In genomic region chr5:79934681-79935080, GRCh38 we compare ENCODE assay signal across 4 cellular contexts.
"Had no signal": no experiment of that assay in that cellular context is flagged by ENCODE, and none has a peak within 500 bp of the region (broad histone marks: within the 10 kb centered on the region; RNA-seq: fewer than 3 reads in every experiment).

No MANE protein-coding gene starts in this region.

- H2AFZ ChIP-seq: GM23338 had no signal

- H3K27ac Mint-ChIP-seq: GM23338, H9, IgD-negative memory B cell had no signal

- H3K36me3 Mint-ChIP-seq: IgD-negative memory B cell had no signal

- ATAC-seq: GM23338 had no signal

- H3K4me3 ChIP-seq: GM23338 had no signal

- H3K4me2 ChIP-seq: GM23338 had no signal

- H3K4me1 Mint-ChIP-seq: IgD-negative memory B cell had no signal

- H3K4me3 Mint-ChIP-seq: GM23338, H9, IgD-negative memory B cell had no signal

- H3K9me3 Mint-ChIP-seq: GM23338, H9, IgD-negative memory B cell had no signal

- DNase-seq: H9, HCEC 1CT had no signal
